ENCODE assay signal across 1 cellular context in genomic region chr17:76523084-76524037, GRCh38.
TF ChIP-seq lines count a peak whose summit lies in the region.

No MANE protein-coding gene starts in this region.

TF ChIP-seq in HepG2, 621 proteins besides CTCF, POLR2A, EP300 and RAD21 (continued from another document and continues in another):
- TF ChIP-seq CSRNP1 (CRISPR knock-in tag; IDR thresholded peaks at IDR 0.05) (peak; percentile 66; the same call in 1 of the 2 replicates), FOXK2 (IDR thresholded peaks at IDR 0.05) (no peak), NCOR1 (IDR thresholded peaks at IDR 0.05; ENCODE audit: borderline replicate concordance, low read length) (no peak), MTF2 (CRISPR knock-in tag; IDR thresholded peaks at IDR 0.05; ENCODE audit: borderline replicate concordance) (no peak), ZNF34 (CRISPR knock-in tag; IDR thresholded peaks at IDR 0.05; ENCODE audit: borderline replicate concordance) (no peak), ZNF549 (CRISPR knock-in tag; IDR thresholded peaks at IDR 0.05) (no peak), HINFP (CRISPR knock-in tag; IDR thresholded peaks at IDR 0.05; ENCODE audit: low read depth) (no peak), EZH2 (conservative IDR thresholded peaks at IDR 0.05; ENCODE audit: low read depth, low read length) (no peak), SIX4 (CRISPR knock-in tag; IDR thresholded peaks at IDR 0.05) (peak; percentile 44; the same call in 1 of the 2 replicates), ZNF543 (CRISPR knock-in tag; IDR thresholded peaks at IDR 0.05) (0 out of 2 replicates have a peak, but pooled peaks have one; percentile 36), HOMEZ (CRISPR knock-in tag; IDR thresholded peaks at IDR 0.05; ENCODE audit: low read depth) (0 out of 2 replicates have a peak, but pooled peaks have one; percentile 31), HNRNPUL1 (IDR thresholded peaks at IDR 0.05; ENCODE audit: low read depth, low read length) (no peak), THYN1 (CRISPR knock-in tag; IDR thresholded peaks at IDR 0.05; ENCODE audit: borderline replicate concordance, low read depth) (no peak), NCOA5 (CRISPR knock-in tag; IDR thresholded peaks at IDR 0.05) (no peak), ETV5 (CRISPR knock-in tag; IDR thresholded peaks at IDR 0.05; ENCODE audit: borderline replicate concordance) (no peak), ELF1 (CRISPR knock-in tag; IDR thresholded peaks at IDR 0.05) (0 out of 2 replicates have a peak, but pooled peaks have one; percentile 39), MYC (CRISPR knock-in tag; IDR thresholded peaks at IDR 0.05; ENCODE audit: borderline replicate concordance) (peak; percentile 68; the same call in 1 of the 2 replicates), BRF2 (CRISPR knock-in tag; IDR thresholded peaks at IDR 0.05) (no peak), CREB1 (IDR thresholded peaks at IDR 0.05) (no peak), CREB1 (CRISPR knock-in tag; IDR thresholded peaks at IDR 0.05) (no peak), ATF3 (CRISPR knock-in tag; IDR thresholded peaks at IDR 0.05) (no peak), MED1 (CRISPR knock-in tag; IDR thresholded peaks at IDR 0.05) (peak; percentile 61; the same call in 1 of the 2 replicates), ATF1 (CRISPR knock-in tag; IDR thresholded peaks at IDR 0.05) (no peak), ZNF430 (CRISPR knock-in tag; IDR thresholded peaks at IDR 0.05) (no peak), ZNF101 (CRISPR knock-in tag; IDR thresholded peaks at IDR 0.05; ENCODE audit: borderline replicate concordance, low read depth) (no peak; the same call in 1 of the 2 replicates), ZNF17 (CRISPR knock-in tag; IDR thresholded peaks at IDR 0.05) (no peak), GMEB1 (CRISPR knock-in tag; IDR thresholded peaks at IDR 0.05; ENCODE audit: borderline replicate concordance) (peak; percentile 28; the same call in 1 of the 2 replicates), ZBTB42 (CRISPR knock-in tag; IDR thresholded peaks at IDR 0.05) (no peak), ZNF713 (CRISPR knock-in tag; IDR thresholded peaks at IDR 0.05) (no peak), GTF3A (CRISPR knock-in tag; conservative IDR thresholded peaks at IDR 0.05) (no peak), FOSL2 (CRISPR knock-in tag; IDR thresholded peaks at IDR 0.05) (peak; percentile 58), SIN3B (IDR thresholded peaks at IDR 0.05; ENCODE audit: low read length) (no peak), SKIL (CRISPR knock-in tag; IDR thresholded peaks at IDR 0.05; ENCODE audit: borderline replicate concordance) (no peak), POGZ (CRISPR knock-in tag; IDR thresholded peaks at IDR 0.05) (no peak), IRF2 (CRISPR knock-in tag; IDR thresholded peaks at IDR 0.05) (peak; percentile 80), ZNF740 (CRISPR knock-in tag; IDR thresholded peaks at IDR 0.05) (no peak), SCMH1 (CRISPR knock-in tag; IDR thresholded peaks at IDR 0.05; ENCODE audit: borderline replicate concordance) (no peak), SNAI1 (CRISPR knock-in tag; IDR thresholded peaks at IDR 0.05; ENCODE audit: borderline replicate concordance) (no peak), STAT6 (CRISPR knock-in tag; IDR thresholded peaks at IDR 0.05; ENCODE audit: borderline replicate concordance) (no peak), ZBTB38 (CRISPR knock-in tag; IDR thresholded peaks at IDR 0.05) (peak; percentile 87), TBX2 (CRISPR knock-in tag; IDR thresholded peaks at IDR 0.05; ENCODE audit: borderline replicate concordance) (peak; percentile 88), ZNF678 (CRISPR knock-in tag; IDR thresholded peaks at IDR 0.05) (no peak), ZBTB25 (CRISPR knock-in tag; IDR thresholded peaks at IDR 0.05) (peak; percentile 85), ELF4 (CRISPR knock-in tag; IDR thresholded peaks at IDR 0.05; ENCODE audit: borderline replicate concordance) (0 out of 2 replicates have a peak, but pooled peaks have one; percentile 40), HIC2 (CRISPR knock-in tag; IDR thresholded peaks at IDR 0.05; ENCODE audit: low read depth) (peak; percentile 76; the same call in 1 of the 2 replicates), ATF4 (CRISPR knock-in tag; IDR thresholded peaks at IDR 0.05) (no peak), ZIK1 (CRISPR knock-in tag; IDR thresholded peaks at IDR 0.05; ENCODE audit: borderline replicate concordance, low read depth) (0 out of 2 replicates have a peak, but pooled peaks have one; percentile 39)
